In genomic region chr2:232588680-232589585, GRCh38 we compare ENCODE assay signal across 11 cellular contexts. TPM values are rescaled to one million over a fixed set of nuclear protein-coding genes. Genes with fewer than 3 reads are reported as not detected.
DNase-seq lines count a peak whose midpoint lies in the region; ATAC-seq and TF ChIP-seq lines count a peak whose summit lies in the region.
"Had no signal": no experiment of that assay in that cellular context is flagged by ENCODE, and none has a peak within 500 bp of the region (broad histone marks: within the 10 kb centered on the region; RNA-seq: fewer than 3 reads in every experiment).

No MANE protein-coding gene starts in this region.

- no peaks in the 10 kb centered on the region for H3K36me3 ChIP-seq in mucosa of descending colon (ENCODE audit: low read depth)

- H3K4me1 ChIP-seq in mucosa of descending colon (ENCODE audit: low read depth), result peaks cover 13% of the 10 kb centered on the region

- ATAC-seq in mucosa of descending colon, result peak; percentile 74
- ATAC-seq: activated naive CD8-positive, alpha-beta T cell treated with anti-CD3 and anti-CD28 coated beads, Interleukin-2, amount 50 U/mL, for 24 hours had no signal

- no peak overlapping the region for H3K4me3 ChIP-seq in mucosa of descending colon

- intact Hi-C loops in mucosa of descending colon (cut with DNase I, micrococcal nuclease), result no loop called here

- DNase-seq in AG08396 (ENCODE audit: low spot score) (peak; percentile 83), NCI-H2196 treated with DMSO at 0.1 percent for 48 hours (lab: John Stamatoyannopoulos, UW; ENCODE audit: unreplicated experiment) (peak; percentile 51), dedifferentiated amniotic fluid mesenchymal stem cell (ENCODE audit: extremely low spot score) (peak; percentile 87), mucosa of descending colon (peak; percentile 62 to 80 (median 79)), NCI-H1417 treated with DMSO at 0.1 percent for 48 hours (lab: John Stamatoyannopoulos, UW) (no peak), AML-193 (lab: John Stamatoyannopoulos, UW) (no peak)
- DNase-seq in activated CD4-positive, alpha-beta T cell treated with anti-CD3 and anti-CD28 coated beads for 4 hours, result no peak
- no peak for DNase-seq in activated CD8-positive, alpha-beta memory T cell treated with anti-CD3 and anti-CD28 coated beads, Interleukin-2, amount 50 U/mL, for 48 hours
- DNase-seq: activated naive CD8-positive, alpha-beta T cell treated with anti-CD3 and anti-CD28 coated beads, Interleukin-2, amount 50 U/mL, for 24 hours; COR-L47 had no signal

- no peak for TF ChIP-seq CTCF in mucosa of descending colon (IDR thresholded peaks at IDR 0.05)

- H3K9me3 ChIP-seq in mucosa of descending colon, result no peaks in the 10 kb centered on the region

RNA-seq across cellular contexts. Expression of gene EIF4E2, which starts 38.4 kb away (rescaled TPM):
- total RNA-seq in mucosa of descending colon, result 100 to 1,000 TPM in 1 of 3 donors, 10 to 100 TPM in 2; 62.7 to 116 (median 90.9) TPM

RNA-seq across cellular contexts. Expression of gene TIGD1, which starts 38.6 kb away (rescaled TPM):
- total RNA-seq in mucosa of descending colon, result 1 to 10 TPM; 4.1 to 5.6 (median 5.4) TPM

RNA-seq across cellular contexts. Expression of gene EFHD1, which starts 44.5 kb away (rescaled TPM):
- total RNA-seq in mucosa of descending colon, result 1 to 10 TPM; 2.2 to 4.8 (median 4.6) TPM

RNA-seq across cellular contexts. Expression of gene CHRNG, which starts 49.4 kb away (rescaled TPM):
- total RNA-seq in mucosa of descending colon, result not detected
- total RNA-seq: T-helper 2 cell treated with Interferon-gamma antibody and Interleukin-4, amounts not matched to agents 100 ng/mL and 5 ng/mL, for 36 hours had no signal

Comparison
In these comparisons a context has a peak if more than half of its experiments do, and no peak if none do; other contexts are left out.
1. DNase-seq: peak in AG08396 (single experiment), NCI-H2196 treated with DMSO at 0.1 percent for 48 hours (single experiment), dedifferentiated amniotic fluid mesenchymal stem cell (single experiment) and mucosa of descending colon (3 of 3); none in activated CD4-positive, alpha-beta T cell treated with anti-CD3 and anti-CD28 coated beads for 4 hours (0 of 2), activated CD8-positive, alpha-beta memory T cell treated with anti-CD3 and anti-CD28 coated beads, Interleukin-2, amount 50 U/mL, for 48 hours (single experiment), NCI-H1417 treated with DMSO at 0.1 percent for 48 hours (single experiment) and AML-193 (0 of 2).